In the genomic region with DNA sequence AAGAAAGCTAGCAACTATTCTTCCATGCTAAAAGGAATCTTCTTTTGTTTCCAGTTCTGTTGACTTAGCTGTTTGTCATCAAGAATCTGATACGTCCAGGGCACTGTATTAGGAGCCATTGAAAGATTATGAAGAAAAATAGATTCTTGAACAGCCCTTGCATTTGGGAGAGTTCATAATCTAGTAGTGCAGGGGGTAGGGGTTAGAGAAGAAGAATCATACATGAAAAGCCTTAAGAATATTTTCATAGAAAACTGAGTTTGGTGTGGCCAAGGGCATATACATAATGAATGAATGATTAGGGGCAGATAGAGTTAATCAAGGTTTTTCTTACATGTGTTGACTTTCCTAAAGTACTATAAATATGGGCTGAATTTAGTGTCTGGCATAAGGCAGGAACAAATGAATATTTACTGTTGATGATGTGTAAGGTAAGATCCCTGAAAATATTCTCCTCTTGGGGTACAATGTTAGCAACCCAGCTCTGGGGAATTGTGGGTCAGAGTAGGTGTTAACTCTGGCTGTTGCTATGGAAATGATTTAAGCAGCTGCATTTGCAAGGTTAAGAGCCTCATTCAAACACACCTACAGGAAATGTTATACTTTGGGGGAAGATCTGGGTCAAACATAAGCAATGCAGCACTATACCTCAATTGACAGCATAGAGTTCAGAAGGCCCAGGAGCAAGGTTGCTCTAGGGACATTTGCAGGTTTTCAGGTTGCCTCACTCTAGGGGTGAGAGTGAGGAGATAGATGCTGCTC, we compare ENCODE assay signal across 15 cellular contexts.
DNase-seq lines count a peak whose midpoint lies in the region; ATAC-seq, FAIRE-seq and TF ChIP-seq lines count a peak whose summit lies in the region.
"Had no signal": no experiment of that assay in that cellular context is flagged by ENCODE, and none has a peak within 500 bp of the region (broad histone marks: within the 10 kb centered on the region; RNA-seq: fewer than 3 reads in every experiment).

No MANE protein-coding gene starts in this region.

- TF ChIP-seq CTCF in bronchial epithelial cell (IDR thresholded peaks at IDR 0.05; ENCODE audit: insufficient read depth, low read length, severe bottlenecking) = no peak

- no peaks in the 10 kb centered on the region for H3K36me3 ChIP-seq in bronchial epithelial cell (ENCODE audit: control insufficient read depth, insufficient read depth, low read length)

- H3K27me3 ChIP-seq in bronchial epithelial cell (ENCODE audit: control insufficient read depth, insufficient read depth, low read length) = no peaks in the 10 kb centered on the region

- DNase-seq in NCI-H1417 (lab: John Stamatoyannopoulos, UW) (peak; percentile 3 to 51 (median 4)), NCI-H1417 treated with DMSO at 0.1 percent for 48 hours (lab: John Stamatoyannopoulos, UW) (no peak), NCI-H1436 treated with DMSO at 0.1 percent for 48 hours (lab: John Stamatoyannopoulos, UW) (peak; percentile 34), bronchial epithelial cell (ENCODE audit: low read depth) (peak; percentile 26), putamen (ENCODE audit: low spot score) (peak; percentile 71), occipital lobe (lab: John Stamatoyannopoulos, UW) (no peak), retina (no peak)
- DNase-seq: COR-L47, DND-41, Kasumi-1, NCI-H146, NCI-H2081 treated with DMSO at 0.1 percent for 48 hours, NCI-H774, SIG-M5 had no signal

- no peak for ATAC-seq in HG03378 (IDR thresholded peaks at IDR 0.05; ENCODE audit: unreplicated experiment)

- FAIRE-seq in bronchial epithelial cell (lab: Jason Lieb, UNC) = no peak

- no peak overlapping the region for H3K4me3 ChIP-seq in bronchial epithelial cell (ENCODE audit: low read depth, low read length)

Comparison
In these comparisons a context has a peak if more than half of its experiments do, and no peak if none do; other contexts are left out.
1. DNase-seq: peak in NCI-H1417 (3 of 3), NCI-H1436 treated with DMSO at 0.1 percent for 48 hours (single experiment), bronchial epithelial cell (single experiment) and putamen (single experiment); none in NCI-H1417 treated with DMSO at 0.1 percent for 48 hours (single experiment), occipital lobe (single experiment) and retina (single experiment).